Comparison of ENCODE assay signal across 23 cellular contexts in genomic region chr3:57738406-57738805, GRCh38.
"Had no signal": no experiment of that assay in that cellular context is flagged by ENCODE, and none has a peak within 500 bp of the region (broad histone marks: within the 10 kb centered on the region; RNA-seq: fewer than 3 reads in every experiment).

No MANE protein-coding gene starts in this region.

- ATAC-seq: activated CD8-positive, alpha-beta T cell treated with anti-CD3 and anti-CD28 coated beads for 36 hours; activated naive CD8-positive, alpha-beta T cell treated with anti-CD3 and anti-CD28 coated beads, Interleukin-2, amount 50 U/mL, for 24 hours; foreskin keratinocyte; lower lobe of right lung; natural killer cell treated with Interleukin-12 subunit alpha and Interleukin-12 subunit beta and Interleukin-15 and Interleukin-18, amount 100 ng/mL, for 72 hours; stimulated activated memory B cell treated with anti-CD40 and anti-IgM and Interleukin-4, amounts not matched to agents 10 μg/mL and 1 μg/mL and 100 μg/mL, for 72 hours; stimulated activated naive CD8-positive, alpha-beta T cell treated with anti-CD3 and anti-CD28 coated beads, Interleukin-15, amount 100 ng/mL, for 72 hours had no signal

- H3K4me2 ChIP-seq: hepatocyte, smooth muscle cell had no signal

- H3K27ac ChIP-seq: foreskin keratinocyte, hepatocyte, lower lobe of right lung, vagina had no signal

- DNase-seq: activated B cell treated with CpG ODN at 0.5 μM for 24 hours; activated CD4-positive, alpha-beta T cell treated with anti-CD3 and anti-CD28 coated beads, Interleukin-2, amount 50 U/mL, for 1 hour; activated CD8-positive, alpha-beta T cell treated with anti-CD3 and anti-CD28 coated beads for 36 hours; activated naive CD8-positive, alpha-beta T cell treated with anti-CD3 and anti-CD28 coated beads, Interleukin-2, amount 50 U/mL, for 24 hours; activated T-cell treated with anti-CD3 and anti-CD28 coated beads, Interleukin-2, amount 50 U/mL, for 48 hours; amygdala; central memory CD4-positive, alpha-beta T cell; foreskin keratinocyte; kidney; lower lobe of right lung; mesendoderm; sigmoid colon; stimulated activated CD4-positive, alpha-beta T cell treated with anti-CD3 and anti-CD28 coated beads, Interleukin-1b, Interleukin-23, amount 100 ng/mL, for 48 hours; stimulated activated CD4-positive, alpha-beta T cell treated with anti-CD3 and anti-CD28 coated beads, Interleukin-4, amount 100 ng/mL, for 4 hours; stimulated activated CD8-positive, alpha-beta memory T cell treated with anti-CD3 and anti-CD28 coated beads, Interleukin-4, amount 100 ng/mL, for 48 hours; stimulated activated naive CD8-positive, alpha-beta T cell treated with anti-CD3 and anti-CD28 coated beads, Interleukin-15, amount 100 ng/mL, for 72 hours; substantia nigra; T-helper 1 cell had no signal

- H3K79me2 ChIP-seq: hepatocyte had no signal

- H3K36me3 ChIP-seq: lower lobe of right lung, sigmoid colon, vagina had no signal

- H3K9me3 ChIP-seq: lower lobe of right lung, sigmoid colon, vagina had no signal

- H3K4me1 ChIP-seq: vagina had no signal

- H2AFZ ChIP-seq: hepatocyte had no signal

- H3K27me3 ChIP-seq: foreskin keratinocyte, hepatocyte, sigmoid colon, vagina had no signal

- H3K4me3 ChIP-seq: hepatocyte, lower lobe of right lung, sigmoid colon, smooth muscle cell, vagina had no signal
